In genomic region chr19:3360494-3361383, GRCh38 we compare ENCODE assay signal across 8 cellular contexts.
A peak's percentile ranks its signal among the peaks of the same experiment; 100 is the strongest.
DNase-seq lines count a peak whose midpoint lies in the region; ATAC-seq and FAIRE-seq lines count a peak whose summit lies in the region.

No MANE protein-coding gene starts in this region.

- peak overlapping the region; percentile 70 for H3K27ac ChIP-seq in duodenal mucosa (ENCODE audit: low read depth, low read length)

- FAIRE-seq in HTR-8/SVneo (lab: Jason Lieb, UNC): no peak

- peaks cover 18 to 37% of the 10 kb centered on the region in 2 donors for H3K4me1 ChIP-seq in duodenal mucosa (ENCODE audit: control insufficient read depth in 1 of 2, insufficient read depth in 2 of 2, low read length in 2 of 2)

- peak overlapping the region; percentile 81 to 87 for H3K4me3 ChIP-seq in duodenal mucosa (ENCODE audit: low read depth in 1 of 2, low read length in 2 of 2)

- H3K36me3 ChIP-seq in duodenal mucosa (ENCODE audit: control insufficient read depth in 1 of 2, insufficient read depth in 2 of 2, low read length in 2 of 2): no peaks in the 10 kb centered on the region

- peak; percentile 57 for DNase-seq in ELR (ENCODE audit: low read depth)
- DNase-seq in HuH-7.5 (ENCODE audit: low spot score): peak; percentile 70
- peak; percentile 64 to 71 for DNase-seq in activated CD4-positive, alpha-beta T cell treated with anti-CD3 and anti-CD28 coated beads, Interleukin-2, amount 50 U/mL, for 24 hours (ENCODE audit: low read depth in 1 of 2, low spot score in 1 of 2)
- DNase-seq in midbrain (lab: John Stamatoyannopoulos, UW): peak; percentile 80
- DNase-seq in stimulated activated CD8-positive, alpha-beta memory T cell treated with anti-CD3 and anti-CD28 coated beads, Interleukin-2, amount 100 ng/mL, for 1 hour (ENCODE audit: low read depth in 2 of 2): peak; percentile 33 to 55
- DNase-seq in HTR-8/SVneo (ENCODE audit: insufficient read length, low spot score): no peak

- ATAC-seq in GM19463 (IDR thresholded peaks at IDR 0.05; ENCODE audit: unreplicated experiment): no peak

- no peaks in the 10 kb centered on the region for H3K27me3 ChIP-seq in duodenal mucosa (ENCODE audit: control insufficient read depth in 1 of 2, insufficient read depth in 2 of 2, low read length in 2 of 2)

- peak overlapping the region; percentile 49 to 79 for H3K9ac ChIP-seq in duodenal mucosa (ENCODE audit: low read depth in 1 of 2, low read length in 2 of 2)

- H3K9me3 ChIP-seq in duodenal mucosa (ENCODE audit: control insufficient read depth in 1 of 2, low read length in 2 of 2): no peaks in the 10 kb centered on the region
